ENCODE assay signal across 23 cellular contexts in genomic region chr13:104086759-104087158, GRCh38.
"Had no signal": no experiment of that assay in that cellular context is flagged by ENCODE, and none has a peak within 500 bp of the region (broad histone marks: within the 10 kb centered on the region; RNA-seq: fewer than 3 reads in every experiment).

No MANE protein-coding gene starts in this region.

- H3K4me3 ChIP-seq: body of pancreas, gastroesophageal sphincter, hepatocyte, ovary, prostate gland, stomach, thyroid gland had no signal

- DNase-seq: activated B cell treated with CpG ODN at 0.5 μM for 24 hours; activated CD8-positive, alpha-beta memory T cell treated with anti-CD3 and anti-CD28 coated beads, Interleukin-2, amount 10 ng/mL, durations not matched to agents 7 days and 5 days; activated CD8-positive, alpha-beta T cell treated with anti-CD3 and anti-CD28 coated beads, Interleukin-2, amount 10 ng/mL, durations not matched to agents 7 days and 5 days; activated naive CD4-positive, alpha-beta T cell; activated T-cell treated with anti-CD3 and anti-CD28 coated beads, Interleukin-2, amount 50 U/mL, for 72 hours; anterior cingulate cortex; body of pancreas; left cardiac atrium; left ventricle myocardium superior; nephron progenitor cell; ovary; retina; small intestine; stimulated activated CD4-positive, alpha-beta T cell treated with anti-CD3 and anti-CD28 coated beads, Interleukin-4, amount 100 ng/mL, for 24 hours; stomach; T-helper 1 cell; thyroid gland had no signal

- ATAC-seq: activated CD8-positive, alpha-beta memory T cell treated with anti-CD3 and anti-CD28 coated beads, Interleukin-2, amount 10 ng/mL, durations not matched to agents 7 days and 5 days; activated CD8-positive, alpha-beta T cell treated with anti-CD3 and anti-CD28 coated beads, Interleukin-2, amount 10 ng/mL, durations not matched to agents 7 days and 5 days; activated naive CD4-positive, alpha-beta T cell treated with anti-CD3 and anti-CD28 coated beads, Interleukin-2, amount 50 U/mL, for 72 hours; activated T-cell treated with anti-CD3 and anti-CD28 coated beads, Interleukin-2, amount 50 U/mL, for 72 hours; body of pancreas; gastroesophageal sphincter; left cardiac atrium; left ventricle myocardium superior; sciatic nerve; stimulated activated effector memory CD8-positive, alpha-beta T cell treated with anti-CD3 and anti-CD28 coated beads, Interleukin-12 subunit alpha, Interleukin-12 subunit beta, amount 100 ng/mL, for 72 hours had no signal
